1 cellular context compared by ENCODE assay signal in genomic region chr20:5153612-5154542, GRCh38.
TF ChIP-seq lines count a peak whose summit lies in the region.

No MANE protein-coding gene starts in this region.

TF ChIP-seq in SK-N-SH, 30 proteins besides CTCF, POLR2A, EP300 and RAD21 (continued from another document):
- TF ChIP-seq ZBTB33 (IDR thresholded peaks at IDR 0.05; ENCODE audit: borderline replicate concordance, low read depth) = no peak
- no peak for TF ChIP-seq IRF3 (IDR thresholded peaks at IDR 0.05; ENCODE audit: low read depth, low read length)
